In the genomic region with DNA sequence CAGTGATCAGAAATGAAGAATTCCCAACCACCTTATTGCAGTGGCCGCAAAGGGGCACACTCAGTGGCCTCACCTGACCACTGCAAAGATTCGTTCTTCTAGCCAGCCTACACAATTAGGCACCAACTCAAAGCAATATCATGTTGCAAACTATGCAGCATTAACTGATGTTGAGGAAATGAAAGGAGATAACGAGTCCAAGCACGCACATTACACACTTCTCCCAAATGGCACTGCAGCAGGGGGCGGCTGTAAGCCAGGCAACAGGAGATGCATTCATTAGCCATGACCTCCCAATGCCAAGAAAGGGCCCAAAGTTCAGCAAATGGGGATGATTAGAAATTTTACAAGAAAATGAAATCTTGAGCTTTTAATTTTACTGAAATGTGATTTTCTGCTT, we compare ENCODE assay signal across 1 cellular context.
TF ChIP-seq lines count a peak whose summit lies in the region.

No MANE protein-coding gene starts in this region.

TF ChIP-seq in HepG2, 621 proteins besides CTCF, POLR2A, EP300 and RAD21:
- TF ChIP-seq HNF4A (CRISPR knock-in tag; IDR thresholded peaks at IDR 0.05) (peak; percentile 21; the same call in 1 of the 2 replicates), ZNF644 (CRISPR knock-in tag; IDR thresholded peaks at IDR 0.05; ENCODE audit: low read depth) (0 out of 2 replicates have a peak, but pooled peaks have one; percentile 14), RBM22 (optimal IDR thresholded peaks at IDR 0.05; ENCODE audit: low read length) (peak; percentile 63), PRMT3 (CRISPR knock-in tag; IDR thresholded peaks at IDR 0.05; ENCODE audit: borderline replicate concordance, low read depth) (no peak)
